Comparison of ENCODE assay signal across 10 cellular contexts in the genomic region with DNA sequence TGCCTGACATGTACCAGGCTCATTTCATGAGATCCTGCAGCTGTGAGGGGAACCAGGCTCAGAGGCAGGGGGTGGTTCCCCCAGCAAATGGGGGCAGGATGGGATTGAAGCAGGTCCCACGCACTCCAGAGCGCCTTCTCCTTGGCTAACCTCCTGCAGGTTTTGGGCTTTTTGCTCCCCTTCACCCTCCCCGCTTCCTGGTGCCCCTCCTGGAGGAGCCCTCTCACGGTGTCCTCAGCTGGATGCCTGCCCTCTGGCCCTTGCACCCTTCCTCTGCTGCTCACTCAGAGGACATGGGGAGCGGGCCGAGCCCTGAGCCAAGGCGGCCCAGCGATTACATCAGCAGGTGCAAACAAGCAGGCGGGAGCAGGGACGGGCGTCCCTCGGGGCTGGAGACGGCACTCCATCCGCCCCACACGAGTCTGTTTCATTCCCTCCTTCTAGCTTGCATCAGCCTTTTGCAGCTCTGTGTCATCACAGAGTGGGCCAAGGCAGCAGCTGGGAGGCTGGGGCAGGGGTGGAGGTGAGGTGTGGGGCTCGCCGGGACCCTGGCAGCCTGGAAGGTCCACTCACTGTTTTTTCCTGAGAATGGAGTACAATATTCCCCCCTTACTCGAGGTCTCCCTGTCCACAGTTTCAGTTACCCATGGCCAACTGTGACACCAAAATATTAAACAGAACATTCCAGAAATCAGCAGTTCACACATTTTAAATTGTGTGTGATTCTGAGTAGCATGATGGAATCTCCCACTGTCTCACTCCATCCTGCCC. TPM values are rescaled to one million over a fixed set of nuclear protein-coding genes. Genes with fewer than 3 reads are reported as not detected.
A peak's percentile ranks its signal among the peaks of the same experiment; 100 is the strongest.
DNase-seq lines count a peak whose midpoint lies in the region; ATAC-seq and TF ChIP-seq lines count a peak whose summit lies in the region.
"Had no signal": no experiment of that assay in that cellular context is flagged by ENCODE, and none has a peak within 500 bp of the region (broad histone marks: within the 10 kb centered on the region; RNA-seq: fewer than 3 reads in every experiment).

No MANE protein-coding gene starts in this region.

- ATAC-seq in HG02938 (IDR thresholded peaks at IDR 0.05; ENCODE audit: unreplicated experiment) (no peak), GM21717 (IDR thresholded peaks at IDR 0.05; ENCODE audit: unreplicated experiment) (no peak), HG03469 (IDR thresholded peaks at IDR 0.05; ENCODE audit: unreplicated experiment) (no peak)

- TF ChIP-seq CTCF in fibroblast of villous mesenchyme (IDR thresholded peaks at IDR 0.05; ENCODE audit: insufficient read depth, low read depth, low read length) (no peak), prostate gland (IDR thresholded peaks at IDR 0.05) (peak in 1 of 4 experiments; percentile 25)

- DNase-seq in ELF-1 (ENCODE audit: low read depth, low spot score) (peak; percentile 49), NCI-H526 treated with DMSO at 0.1 percent for 48 hours (lab: John Stamatoyannopoulos, UW) (peak; percentile 8), fibroblast of villous mesenchyme (ENCODE audit: low read depth) (peak; percentile 95), prostate gland (ENCODE audit: low spot score) (no peak), foreskin melanocyte (no peak)

- H3K4me3 ChIP-seq in fibroblast of villous mesenchyme (ENCODE audit: low read depth, low read length) (no peak overlapping the region), prostate gland (no peak overlapping the region)
- H3K4me3 ChIP-seq: skin epidermis had no signal

- intact Hi-C loops in prostate gland (cut with DNase I), result no loop called here

- no peaks in the 10 kb centered on the region for H3K4me1 ChIP-seq in prostate gland (replicated peaks)

- no peaks in the 10 kb centered on the region for H3K27me3 ChIP-seq in prostate gland (replicated peaks; ENCODE audit: insufficient read depth)

- 45% methylated on average over 18 of the region's 18 CpGs for WGBS in prostate gland

- no peaks in the 10 kb centered on the region for H3K9me3 ChIP-seq in prostate gland

- H3K27ac ChIP-seq in prostate gland, result no peak overlapping the region
- H3K27ac ChIP-seq: KMS-11, skin epidermis had no signal

- no peaks in the 10 kb centered on the region for H3K36me3 ChIP-seq in prostate gland

- TF ChIP-seq POLR2A in prostate gland (IDR thresholded peaks at IDR 0.05), result peak; percentile 15

RNA-seq across cellular contexts. Expression of a gene that starts 52.7 kb away (rescaled TPM):
- total RNA-seq in fibroblast of villous mesenchyme (1.6 and 2.2 TPM in 2 replicates), prostate gland (10 to 100 TPM in 1 of 2 donors, 1 to 10 TPM in 1; 4.6 to 12.7 TPM)

RNA-seq across cellular contexts. Expression of a gene that starts 54.0 kb away (rescaled TPM):
- 9.9 and 37.0 TPM in 2 replicates for total RNA-seq in fibroblast of villous mesenchyme
- total RNA-seq in prostate gland, result 10 to 100 TPM; 12.8 to 58.4 TPM

Comparison
In these comparisons a context has a peak if more than half of its experiments do, and no peak if none do; other contexts are left out.
1. DNase-seq: peak in ELF-1 (single experiment), NCI-H526 treated with DMSO at 0.1 percent for 48 hours (single experiment) and fibroblast of villous mesenchyme (single experiment); none in prostate gland (single experiment) and foreskin melanocyte (single experiment).